In the genomic region with DNA sequence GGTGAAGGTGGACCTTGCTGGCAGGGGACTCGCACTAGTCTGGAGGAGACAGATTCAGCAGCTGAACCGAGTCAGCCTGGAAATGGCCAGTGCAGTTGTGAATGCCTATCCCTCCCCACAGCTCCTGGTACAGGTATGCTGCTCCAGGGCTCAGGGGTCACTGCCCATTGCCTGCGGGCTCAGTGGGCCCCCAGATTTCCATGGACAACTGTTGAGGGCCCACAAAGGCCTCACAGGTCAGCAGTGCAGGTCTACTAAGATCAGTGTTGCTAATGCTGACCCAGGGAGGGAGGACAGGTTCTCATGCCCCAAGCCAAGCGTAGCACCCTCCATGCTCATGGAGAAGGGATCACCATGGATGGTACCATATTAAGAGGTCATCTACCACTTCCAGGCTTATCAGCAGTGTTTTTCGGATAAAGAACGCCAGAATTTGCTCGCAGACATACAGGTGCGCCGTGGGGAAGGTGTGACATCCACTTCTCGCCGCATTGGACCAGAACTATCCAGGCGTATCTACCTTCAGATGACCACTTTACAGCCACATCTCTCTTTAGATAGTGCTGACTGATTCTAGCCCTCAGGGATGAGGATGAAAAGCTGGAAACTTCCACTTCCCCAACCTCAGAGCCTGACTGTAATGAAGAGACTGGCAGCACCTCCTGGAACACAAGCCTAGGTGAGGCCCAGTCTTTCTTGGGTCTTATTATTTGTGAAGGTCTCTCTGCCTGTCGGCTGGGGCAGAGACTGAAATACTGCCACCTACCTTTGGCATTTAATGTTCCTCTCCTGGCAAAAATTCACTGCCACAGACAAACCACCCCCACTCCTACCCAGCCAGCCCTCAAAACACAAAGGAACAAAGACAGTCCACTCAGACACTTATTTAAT, we compare ENCODE assay signal across 17 cellular contexts. TPM values are rescaled to one million over a fixed set of nuclear protein-coding genes. Genes with fewer than 3 reads are reported as not detected.
DNase-seq lines count a peak whose midpoint lies in the region; ATAC-seq, FAIRE-seq and TF ChIP-seq lines count a peak whose summit lies in the region.
"Had no signal": no experiment of that assay in that cellular context is flagged by ENCODE, and none has a peak within 500 bp of the region (broad histone marks: within the 10 kb centered on the region; RNA-seq: fewer than 3 reads in every experiment).

No MANE protein-coding gene starts in this region.

- TF ChIP-seq CTCF in DND-41 (IDR thresholded peaks at IDR 0.05; ENCODE audit: borderline replicate concordance, extremely low read depth, low read length, poor library complexity, severe bottlenecking), result no peak
- TF ChIP-seq CTCF in WTC11 (IDR thresholded peaks at IDR 0.05), result no peak

- H3K27ac ChIP-seq in DND-41 (ENCODE audit: low read length) (no peak overlapping the region), mesenchymal stem cell (ENCODE audit: low read length, poor library complexity, severe bottlenecking) (no peak overlapping the region)
- H3K27ac ChIP-seq: stomach had no signal

- peaks cover 60% of the 10 kb centered on the region for H3K36me3 Mint-ChIP-seq in WTC11

- FAIRE-seq in HTR-8/SVneo (lab: Jason Lieb, UNC), result peak; percentile 66
- FAIRE-seq: GM18507 had no signal

- H3K79me1 ChIP-seq in mesenchymal stem cell (replicated peaks; ENCODE audit: low read length, poor library complexity, severe bottlenecking), result peaks cover 8% of the 10 kb centered on the region

- peak overlapping the region; percentile 32 for H4K8ac ChIP-seq in mesenchymal stem cell (ENCODE audit: low read length)

- H3K27me3 ChIP-seq in DND-41 (ENCODE audit: insufficient read depth, low read length, poor library complexity), result no peaks in the 10 kb centered on the region
- H3K27me3 ChIP-seq in mesenchymal stem cell (ENCODE audit: control insufficient read depth in 1 of 2, insufficient read depth in 1 of 2, low read length in 2 of 2), result no peaks in the 10 kb centered on the region
- H3K27me3 ChIP-seq: stomach had no signal

- no peak overlapping the region for H3K18ac ChIP-seq in mesenchymal stem cell (ENCODE audit: low read depth in 1 of 2, low read length in 2 of 2)

- H4K91ac ChIP-seq in mesenchymal stem cell (ENCODE audit: low read length), result no peak overlapping the region

- H3K79me2 ChIP-seq in DND-41 (ENCODE audit: insufficient read depth, low read length), result no peaks in the 10 kb centered on the region

- H2BK15ac ChIP-seq in mesenchymal stem cell (ENCODE audit: low read depth, poor library complexity, severe bottlenecking), result no peak overlapping the region

- no peak overlapping the region for H3K14ac ChIP-seq in mesenchymal stem cell (ENCODE audit: low read length in 2 of 2)

- H2BK5ac ChIP-seq in mesenchymal stem cell (ENCODE audit: low read depth, low read length, poor library complexity, severe bottlenecking), result no peak overlapping the region

- H4K20me1 ChIP-seq in DND-41 (ENCODE audit: insufficient read depth, low read length), result peaks cover 7% of the 10 kb centered on the region; the same call in 1 of the 2 replicates

- CTCF ChIA-PET in WTC11 (lab: Charles Lee), result interaction anchor here (0.5 to 7.2 kb wide), 6 partner anchors 16 to 245 kb away, joined by 3 to 51 read pairs (median 4); partner anchors contain the start of genes ACSF2 and LRRC59

- H2BK120ac ChIP-seq in mesenchymal stem cell (ENCODE audit: low read depth, low read length), result no peak overlapping the region

- H3K4me3 ChIP-seq in DND-41 (ENCODE audit: low read depth in 1 of 2, low read length in 2 of 2), result no peak overlapping the region
- no peak overlapping the region for H3K4me3 ChIP-seq in mesenchymal stem cell (ENCODE audit: insufficient read depth in 1 of 2, low read depth in 1 of 2, low read length in 2 of 2)
- H3K4me3 ChIP-seq: stomach had no signal

- H3K9me3 ChIP-seq in DND-41 (ENCODE audit: insufficient read depth, low read length, severe bottlenecking) (no peaks in the 10 kb centered on the region), mesenchymal stem cell (ENCODE audit: control insufficient read depth, low read length) (no peaks in the 10 kb centered on the region)
- H3K9me3 ChIP-seq: stomach had no signal

- H3K4me1 ChIP-seq in DND-41 (ENCODE audit: insufficient read depth, low read length) (peaks cover 11% of the 10 kb centered on the region), mesenchymal stem cell (ENCODE audit: control insufficient read depth, insufficient read depth, low read depth, low read length) (no peaks in the 10 kb centered on the region)

- H2AK5ac ChIP-seq in mesenchymal stem cell (ENCODE audit: low read length, severe bottlenecking), result no peak overlapping the region

- no peak overlapping the region for H3K4ac ChIP-seq in mesenchymal stem cell (ENCODE audit: low read depth in 1 of 2, low read length in 2 of 2)

- no peak overlapping the region for H3K9ac ChIP-seq in DND-41 (ENCODE audit: low read depth, low read length)
- no peak overlapping the region for H3K9ac ChIP-seq in mesenchymal stem cell (ENCODE audit: low read length)

- POLR2A ChIA-PET in WTC11 (lab: Charles Lee), result interaction anchor here (0.7 kb wide), 1 partner anchor 18 kb away, joined by 3 read pairs; no protein-coding TSS in a partner anchor

- H3K9me3 Mint-ChIP-seq in WTC11, result no peaks in the 10 kb centered on the region

- H3K23ac ChIP-seq in mesenchymal stem cell (ENCODE audit: low read length in 2 of 2), result no peak overlapping the region

- WGBS in mesenchymal stem cell, result 93% methylated on average over 13 of the region's 13 CpGs

- no peak overlapping the region for H3K27ac Mint-ChIP-seq in WTC11

- H3K4me2 ChIP-seq in DND-41 (ENCODE audit: insufficient read depth, low read length), result no peak overlapping the region
- H3K4me2 ChIP-seq in mesenchymal stem cell (ENCODE audit: low read length, poor library complexity, severe bottlenecking), result no peak overlapping the region

- DNase-seq in DND-41 (no peak), HTR-8/SVneo (ENCODE audit: insufficient read length, low spot score) (no peak), WTC11 (ENCODE audit: low spot score) (no peak), mesenchymal stem cell (no peak), AML-193 (lab: John Stamatoyannopoulos, UW) (no peak), NCI-H2081 treated with DMSO at 0.1 percent for 48 hours (lab: John Stamatoyannopoulos, UW) (no peak), nucleus accumbens (lab: John Stamatoyannopoulos, UW) (no peak)
- DNase-seq: activated CD4-positive, alpha-beta T cell treated with anti-CD3 and anti-CD28 coated beads, Interleukin-2, amount 50 U/mL, for 1 hour; activated gamma-delta T cell treated with Interleukin-2 at 50 U/mL for 16 hours; cortex of kidney; DMS153; glutamatergic neuron; NCI-H526; stimulated activated CD4-positive, alpha-beta T cell treated with anti-CD3 and anti-CD28 coated beads, Interleukin-4, amount 100 ng/mL, for 1 hour; stomach had no signal

- no peaks in the 10 kb centered on the region for H3K4me1 Mint-ChIP-seq in WTC11

- ATAC-seq in DND-41 (ENCODE audit: insufficient read depth, low read depth) (peak; percentile 27; the same call in 2 of the 3 replicates), WTC11 (peak; percentile 28; the same call in 1 of the 2 replicates), GM18907 (IDR thresholded peaks at IDR 0.05; ENCODE audit: unreplicated experiment) (no peak)

- H2BK12ac ChIP-seq in mesenchymal stem cell (ENCODE audit: low read length in 2 of 2), result no peak overlapping the region

- H2AFZ ChIP-seq in DND-41 (ENCODE audit: low read depth, low read length) (no peak overlapping the region), mesenchymal stem cell (ENCODE audit: low read depth, low read length) (no peak overlapping the region)

- no peak overlapping the region for H3K4me3 Mint-ChIP-seq in WTC11

- peaks cover 93% of the 10 kb centered on the region for H3K36me3 ChIP-seq in DND-41 (ENCODE audit: insufficient read depth, low read length)
- H3K36me3 ChIP-seq in mesenchymal stem cell (ENCODE audit: control insufficient read depth in 1 of 2, insufficient read depth in 2 of 2, low read depth in 1 of 2, low read length in 2 of 2), result peaks cover 59 to 74% of the 10 kb centered on the region in 2 experiments

- H3K27me3 Mint-ChIP-seq in WTC11 (ENCODE audit: low read depth), result no peaks in the 10 kb centered on the region; the same call in 1 of the 2 replicates

TF ChIP-seq in WTC11, 78 proteins besides CTCF, POLR2A, EP300 and RAD21:
- TF ChIP-seq NR3C1 (CRISPR knock-in tag; conservative IDR thresholded peaks at IDR 0.05; ENCODE audit: low read depth), result no peak
- TF ChIP-seq ATF6 (CRISPR knock-in tag; IDR thresholded peaks at IDR 0.05), result no peak
- TF ChIP-seq GRHL2 (CRISPR knock-in tag; IDR thresholded peaks at IDR 0.05; ENCODE audit: insufficient replicate concordance, severe bottlenecking), result no peak
- no peak for TF ChIP-seq ZNF416 (CRISPR knock-in tag; IDR thresholded peaks at IDR 0.05)
- TF ChIP-seq KAT7 (CRISPR knock-in tag; IDR thresholded peaks at IDR 0.05; ENCODE audit: borderline replicate concordance), result no peak

RNA-seq across cellular contexts. Expression of gene EME1, which starts 7.6 kb away (rescaled TPM):
- total RNA-seq in WTC11 (2021), result 22.8 to 27.1 TPM (median 24.9 TPM) in 3 replicates
- 1.1 TPM for polyA plus RNA-seq in mesenchymal stem cell (2013, experiment 1 of 2)
- polyA plus RNA-seq in mesenchymal stem cell (2013, experiment 2 of 2), result 1.1 TPM

RNA-seq across cellular contexts. Expression of gene MRPL27, which starts 7.6 kb away (rescaled TPM):
- total RNA-seq in WTC11 (2021), result 66.7 to 80.5 TPM (median 69.8 TPM) in 3 replicates
- 75.2 TPM for polyA plus RNA-seq in mesenchymal stem cell (2013, experiment 1 of 2)
- polyA plus RNA-seq in mesenchymal stem cell (2013, experiment 2 of 2), result 75.5 TPM

RNA-seq across cellular contexts. Expression of gene LRRC59, which starts 16.7 kb away (rescaled TPM):
- total RNA-seq in WTC11 (2021), result 89.3 to 108 TPM (median 90.4 TPM) in 3 replicates
- polyA plus RNA-seq in mesenchymal stem cell (2013, experiment 1 of 2), result 126 TPM
- 126 TPM for polyA plus RNA-seq in mesenchymal stem cell (2013, experiment 2 of 2)

RNA-seq across cellular contexts. Expression of gene XYLT2, which starts 34.7 kb away (rescaled TPM):
- total RNA-seq in WTC11 (2021), result 35.7 to 39.7 TPM (median 37.9 TPM) in 3 replicates
- polyA plus RNA-seq in mesenchymal stem cell (2013, experiment 1 of 2), result 27.9 TPM
- polyA plus RNA-seq in mesenchymal stem cell (2013, experiment 2 of 2), result 27.6 TPM

RNA-seq across cellular contexts. Expression of gene ACSF2, which starts 45.4 kb away (rescaled TPM):
- total RNA-seq in WTC11 (2021), result 19.1 to 19.9 TPM (median 19.7 TPM) in 3 replicates
- polyA plus RNA-seq in mesenchymal stem cell (2013, experiment 1 of 2), result 34.3 TPM
- polyA plus RNA-seq in mesenchymal stem cell (2013, experiment 2 of 2), result 31.7 TPM
